ENCODE assay signal across 13 cellular contexts in genomic region chr12:52389313-52390207, GRCh38. TPM values are rescaled to one million over a fixed set of nuclear protein-coding genes. Genes with fewer than 3 reads are reported as not detected.
A peak's percentile ranks its signal among the peaks of the same experiment; 100 is the strongest.
DNase-seq lines count a peak whose midpoint lies in the region; ATAC-seq, FAIRE-seq and TF ChIP-seq lines count a peak whose summit lies in the region.
"Had no signal": no experiment of that assay in that cellular context is flagged by ENCODE, and none has a peak within 500 bp of the region (broad histone marks: within the 10 kb centered on the region; RNA-seq: fewer than 3 reads in every experiment).

No MANE protein-coding gene starts in this region.

- no peaks in the 10 kb centered on the region for H3K27me3 ChIP-seq in NT2/D1 (ENCODE audit: insufficient read depth, insufficient read length)
- H3K27me3 ChIP-seq in H1 (replicated peaks in 1 of 4; ENCODE audit: control insufficient read depth in 3 of 4, extremely low read depth in 1 of 4, insufficient read depth in 3 of 4, low read length in 3 of 4): no peaks in the 10 kb centered on the region

- TF ChIP-seq POLR2A in H1 (IDR thresholded peaks at IDR 0.05; ENCODE audit: control extremely low read depth in 1 of 2, low read depth in 2 of 2, low read length in 2 of 2) (no peak), erythroblast (IDR thresholded peaks at IDR 0.05; ENCODE audit: low read length) (no peak)

- peak overlapping the region; percentile 61; the same call in 1 of the 2 replicates for H2BK15ac ChIP-seq in H1 (ENCODE audit: low read length)

- no peaks in the 10 kb centered on the region for H3K79me2 ChIP-seq in H1 (ENCODE audit: control insufficient read depth in 1 of 2, insufficient read depth in 2 of 2, low read length in 2 of 2)

- no peak overlapping the region for H3K23ac ChIP-seq in H1 (ENCODE audit: insufficient read length)

- H4K5ac ChIP-seq in H1 (ENCODE audit: insufficient read length, low read depth, low read length): no peak overlapping the region

- H3K27ac ChIP-seq in H1 (ENCODE audit: low read depth, low read length): no peak overlapping the region
- H3K27ac ChIP-seq: gastrocnemius medialis, KMS-11 had no signal

- CTCF ChIA-PET in H1 (lab: Charles Lee; ENCODE audit: partially characterized antibody): interaction anchor here (0.9 to 11.3 kb wide), 17 partner anchors 9 to 490 kb away, joined by 3 to 112 read pairs (median 8); partner anchors contain the start of gene KRT73

- no peak overlapping the region for H3K56ac ChIP-seq in H1 (replicated peaks; ENCODE audit: insufficient read length, low read depth, low read length)

- H2AK5ac ChIP-seq in H1 (ENCODE audit: low read depth, low read length): no peak overlapping the region

- no peak overlapping the region for H3K4me3 ChIP-seq in NT2/D1 (ENCODE audit: insufficient read length, low read depth)
- H3K4me3 ChIP-seq in H1 (ENCODE audit: extremely low read depth in 1 of 4, insufficient read depth in 2 of 4, low read depth in 3 of 4, low read length in 4 of 4): no peak overlapping the region
- H3K4me3 ChIP-seq: gastrocnemius medialis had no signal

- H3K9me3 ChIP-seq in NT2/D1 (ENCODE audit: insufficient read depth, low read length) (no peaks in the 10 kb centered on the region), H1 (ENCODE audit: insufficient read depth in 2 of 2, low read depth in 1 of 2, low read length in 1 of 2) (no peaks in the 10 kb centered on the region)
- H3K9me3 ChIP-seq: gastrocnemius medialis had no signal

- WGBS in H1 (ENCODE audit: extremely low coverage in 1 of 2, insufficient coverage in 1 of 2, insufficient read length in 1 of 2, insufficient replicate concordance in 2 of 2, low coverage in 1 of 2, low lambda C conversion rate in 2 of 2, missing lambda C conversion rate in 1 of 2), 2 experiments: 76% methylated on average over 9 of the region's 9 CpGs; no CpG with 5 or more reads in 1 of the 2 experiments

- H3K4me2 ChIP-seq in H1 (ENCODE audit: insufficient read depth in 1 of 2, low read depth in 2 of 2, low read length in 2 of 2): no peak overlapping the region
- H3K4me2 ChIP-seq: KMS-11 had no signal

- H2BK12ac ChIP-seq in H1 (ENCODE audit: low read depth, low read length): no peak overlapping the region

- H3K18ac ChIP-seq in H1 (ENCODE audit: extremely low read depth, low read length): no peak overlapping the region

- H4K20me1 ChIP-seq in H1 (replicated peaks in 1 of 2; ENCODE audit: control insufficient read depth in 1 of 2, insufficient read depth in 2 of 2, low read length in 2 of 2): no peaks in the 10 kb centered on the region

- no peak overlapping the region for H3K14ac ChIP-seq in H1 (ENCODE audit: insufficient read length)

- H3K23me2 ChIP-seq in H1 (ENCODE audit: low read depth, low read length): no peaks in the 10 kb centered on the region

- H2AFZ ChIP-seq in H1 (ENCODE audit: low read length): no peak overlapping the region

- no peaks in the 10 kb centered on the region; the same call in 1 of the 2 replicates for H3K79me1 ChIP-seq in H1 (ENCODE audit: low read depth, low read length)

- FAIRE-seq in H1 (lab: Jason Lieb, UNC): no peak

- H3K4me1 ChIP-seq in NT2/D1 (ENCODE audit: insufficient read depth, insufficient read length): peaks cover 8% of the 10 kb centered on the region
- H3K4me1 ChIP-seq in H1 (replicated peaks in 1 of 4; ENCODE audit: control insufficient read depth in 3 of 4, insufficient read depth in 4 of 4, low read length in 3 of 4): peaks cover 0 to 7% (median 1%) of the 10 kb centered on the region in 4 experiments; a peak in 2 of 7 replicates
- H3K4me1 ChIP-seq: gastrocnemius medialis had no signal

- H2BK20ac ChIP-seq in H1 (ENCODE audit: low read length): no peak overlapping the region

- TF ChIP-seq RAD21 in H1 (IDR thresholded peaks at IDR 0.05 in 1 of 2, conservative IDR thresholded peaks at IDR 0.05 in 1 of 2; ENCODE audit: low read depth in 2 of 2, low read length in 2 of 2): no peak

- H3K4ac ChIP-seq in H1 (replicated peaks; ENCODE audit: insufficient read length, low read depth, low read length): no peak overlapping the region

- H3K9ac ChIP-seq in NT2/D1 (ENCODE audit: insufficient read length, low read depth) (peak overlapping the region; percentile 27), H1 (replicated peaks in 1 of 4; ENCODE audit: extremely low read depth in 1 of 4, low read depth in 3 of 4, low read length in 3 of 4) (no peak overlapping the region)
- H3K9ac ChIP-seq: KMS-11 had no signal

- no peak for TF ChIP-seq EP300 in H1 (IDR thresholded peaks at IDR 0.05; ENCODE audit: borderline replicate concordance in 1 of 2, low read depth in 2 of 2, low read length in 2 of 2)

- POLR2A ChIA-PET in H1 (lab: Charles Lee; ENCODE audit: partially characterized antibody): no interaction called here

- H3K36me3 ChIP-seq in NT2/D1 (ENCODE audit: insufficient read depth, insufficient read length, low read length) (no peaks in the 10 kb centered on the region), H1 (ENCODE audit: control insufficient read depth in 2 of 4, insufficient read depth in 4 of 4, low read length in 3 of 4) (no peaks in the 10 kb centered on the region)
- H3K36me3 ChIP-seq: gastrocnemius medialis had no signal

- H4K8ac ChIP-seq in H1 (ENCODE audit: extremely low read depth, insufficient read depth, low read length): no peak overlapping the region

- no peak for TF ChIP-seq CTCF in H1 (IDR thresholded peaks at IDR 0.05; ENCODE audit: control extremely low read depth in 1 of 3, insufficient read depth in 1 of 3, low read depth in 1 of 3, low read length in 3 of 3)

- DNase-seq in NT2/D1 (ENCODE audit: low read depth, low spot score): peak; percentile 22
- no peak for DNase-seq in H1 (ENCODE audit: low read depth in 1 of 2, low spot score in 2 of 2)
- peak; percentile 50 for DNase-seq in middle frontal gyrus (ENCODE audit: extremely low spot score, low spot score)
- peak; percentile 42 for DNase-seq in superior temporal gyrus (ENCODE audit: extremely low spot score)
- DNase-seq in erythroblast (lab: John Stamatoyannopoulos, UW): no peak
- DNase-seq in NCI-H82 treated with DMSO at 0.1 percent for 48 hours (lab: John Stamatoyannopoulos, UW; ENCODE audit: unreplicated experiment): no peak
- DNase-seq: CD4-positive, CD25-positive, alpha-beta regulatory T cell; gastrocnemius medialis; NCI-H1436 treated with DMSO at 0.1 percent for 48 hours; NCI-H82 had no signal

- no peak for ATAC-seq in HG02852 (IDR thresholded peaks at IDR 0.05; ENCODE audit: unreplicated experiment)
- ATAC-seq in GM19328 (IDR thresholded peaks at IDR 0.05; ENCODE audit: unreplicated experiment): no peak
- ATAC-seq: gastrocnemius medialis had no signal

- H2BK120ac ChIP-seq in H1 (replicated peaks; ENCODE audit: low read depth, low read length): no peak overlapping the region

- H2BK5ac ChIP-seq in H1 (ENCODE audit: low read depth, low read length): no peak overlapping the region

- H4K91ac ChIP-seq in H1 (replicated peaks; ENCODE audit: insufficient read length, low read length): no peak overlapping the region

TF ChIP-seq in H1, 55 proteins besides CTCF, POLR2A, EP300 and RAD21 (continues in another document):
- TF ChIP-seq RBBP5 (IDR thresholded peaks at IDR 0.05; ENCODE audit: borderline replicate concordance, low read depth, low read length): no peak
- TF ChIP-seq TCF12 (IDR thresholded peaks at IDR 0.05; ENCODE audit: low read depth, low read length): no peak
- no peak for TF ChIP-seq TAF7 (optimal IDR thresholded peaks at IDR 0.05; ENCODE audit: borderline replicate concordance, low read depth, low read length)
- TF ChIP-seq CREB1 (IDR thresholded peaks at IDR 0.05): no peak
- no peak for TF ChIP-seq ZNF274 (IDR thresholded peaks at IDR 0.05; ENCODE audit: borderline replicate concordance, extremely low read depth, low read length)

RNA-seq across cellular contexts. Expression of gene KRT84, which starts 4.1 kb away (rescaled TPM):
- not detected in 2 replicates for total RNA-seq in H1 (2021; fragmentation: NEBNext Ultra II Directional; extraction: Animal tissue kit (Norgen Biotek cat#: 25700))
- polyA plus RNA-seq in H1 (2011; rRNA removed): not detected in 2 replicates
- not detected for polyA plus RNA-seq in H1 (2011; cell fraction: cytosol; rRNA removed)
- polyA plus RNA-seq in H1 (2011; cell fraction: nucleus; rRNA removed): not detected
- polyA plus RNA-seq in H1 (2012, experiment 1 of 2): not detected in 4 replicates
- polyA plus RNA-seq in H1 (2012, experiment 2 of 2): not detected
- polyA plus RNA-seq in H1 (2013, experiment 1 of 2): not detected
- not detected for polyA plus RNA-seq in H1 (2013, experiment 2 of 2)
- not detected in 2 replicates for polyA minus RNA-seq in H1 (2011; rRNA and poly(A)+ RNA removed)
- not detected for polyA minus RNA-seq in H1 (2011; cell fraction: cytosol; rRNA and poly(A)+ RNA removed)
- not detected for polyA minus RNA-seq in H1 (2011; cell fraction: nucleus; rRNA and poly(A)+ RNA removed)
- total RNA-seq: CD4-positive, CD25-positive, alpha-beta regulatory T cell; gastrocnemius medialis had no signal
- polyA plus RNA-seq: CD4-positive, CD25-positive, alpha-beta regulatory T cell had no signal

RNA-seq across cellular contexts. Expression of gene KRT82, which starts 16.6 kb away (rescaled TPM):
- total RNA-seq in H1 (2021; fragmentation: NEBNext Ultra II Directional; extraction: Animal tissue kit (Norgen Biotek cat#: 25700)): not detected in 2 replicates
- polyA plus RNA-seq in H1 (2011; rRNA removed): not detected in 2 replicates
- polyA plus RNA-seq in H1 (2011; cell fraction: cytosol; rRNA removed): not detected
- polyA plus RNA-seq in H1 (2011; cell fraction: nucleus; rRNA removed): not detected
- polyA plus RNA-seq in H1 (2012, experiment 1 of 2): not detected in 4 replicates
- not detected for polyA plus RNA-seq in H1 (2012, experiment 2 of 2)
- polyA plus RNA-seq in H1 (2013, experiment 1 of 2): not detected
- not detected for polyA plus RNA-seq in H1 (2013, experiment 2 of 2)
- polyA minus RNA-seq in H1 (2011; rRNA and poly(A)+ RNA removed): not detected in 2 replicates
- not detected for polyA minus RNA-seq in H1 (2011; cell fraction: cytosol; rRNA and poly(A)+ RNA removed)
- not detected for polyA minus RNA-seq in H1 (2011; cell fraction: nucleus; rRNA and poly(A)+ RNA removed)
- total RNA-seq: CD4-positive, CD25-positive, alpha-beta regulatory T cell; gastrocnemius medialis had no signal
- polyA plus RNA-seq: CD4-positive, CD25-positive, alpha-beta regulatory T cell had no signal

RNA-seq across cellular contexts. Expression of gene KRT85, which starts 22.3 kb away (rescaled TPM):
- total RNA-seq in H1 (2021; fragmentation: NEBNext Ultra II Directional; extraction: Animal tissue kit (Norgen Biotek cat#: 25700)): not detected in 2 replicates
- not detected in 2 replicates for polyA plus RNA-seq in H1 (2011; rRNA removed)
- not detected for polyA plus RNA-seq in H1 (2011; cell fraction: cytosol; rRNA removed)
- polyA plus RNA-seq in H1 (2011; cell fraction: nucleus; rRNA removed): not detected
- not detected in 4 replicates for polyA plus RNA-seq in H1 (2012, experiment 1 of 2)
- not detected for polyA plus RNA-seq in H1 (2012, experiment 2 of 2)
- polyA plus RNA-seq in H1 (2013, experiment 1 of 2): not detected
- not detected for polyA plus RNA-seq in H1 (2013, experiment 2 of 2)
- polyA minus RNA-seq in H1 (2011; rRNA and poly(A)+ RNA removed): not detected in 2 replicates
- polyA minus RNA-seq in H1 (2011; cell fraction: cytosol; rRNA and poly(A)+ RNA removed): not detected
- polyA minus RNA-seq in H1 (2011; cell fraction: nucleus; rRNA and poly(A)+ RNA removed): not detected
- total RNA-seq: CD4-positive, CD25-positive, alpha-beta regulatory T cell; gastrocnemius medialis had no signal
- polyA plus RNA-seq: CD4-positive, CD25-positive, alpha-beta regulatory T cell had no signal

RNA-seq across cellular contexts. Expression of gene KRT75, which starts 44.6 kb away (rescaled TPM):
- total RNA-seq in H1 (2021; fragmentation: NEBNext Ultra II Directional; extraction: Animal tissue kit (Norgen Biotek cat#: 25700)): not detected in 2 replicates
- not detected in 2 replicates for polyA plus RNA-seq in H1 (2011; rRNA removed)
- polyA plus RNA-seq in H1 (2011; cell fraction: cytosol; rRNA removed): not detected
- polyA plus RNA-seq in H1 (2011; cell fraction: nucleus; rRNA removed): not detected
- polyA plus RNA-seq in H1 (2012, experiment 1 of 2): not detected in 4 replicates
- not detected for polyA plus RNA-seq in H1 (2012, experiment 2 of 2)
- not detected for polyA plus RNA-seq in H1 (2013, experiment 1 of 2)
- polyA plus RNA-seq in H1 (2013, experiment 2 of 2): not detected
- not detected in 2 replicates for polyA minus RNA-seq in H1 (2011; rRNA and poly(A)+ RNA removed)
- polyA minus RNA-seq in H1 (2011; cell fraction: cytosol; rRNA and poly(A)+ RNA removed): not detected
- polyA minus RNA-seq in H1 (2011; cell fraction: nucleus; rRNA and poly(A)+ RNA removed): not detected
- total RNA-seq: CD4-positive, CD25-positive, alpha-beta regulatory T cell; gastrocnemius medialis had no signal
- polyA plus RNA-seq: CD4-positive, CD25-positive, alpha-beta regulatory T cell had no signal

Comparison
In these comparisons a context has a peak if more than half of its experiments do, and no peak if none do; other contexts are left out.
1. DNase-seq: peak in NT2/D1 (single experiment), middle frontal gyrus (single experiment) and superior temporal gyrus (single experiment); none in H1 (0 of 2), erythroblast (0 of 2) and NCI-H82 treated with DMSO at 0.1 percent for 48 hours (single experiment).